In genomic region chr18:3283908-3284307, GRCh38 we compare ENCODE assay signal across 14 cellular contexts. TPM values are rescaled to one million over a fixed set of nuclear protein-coding genes. Genes with fewer than 3 reads are reported as not detected.
A peak's percentile ranks its signal among the peaks of the same experiment; 100 is the strongest.
DNase-seq lines count a peak whose midpoint lies in the region; FAIRE-seq and TF ChIP-seq lines count a peak whose summit lies in the region.
"Had no signal": no experiment of that assay in that cellular context is flagged by ENCODE, and none has a peak within 500 bp of the region (broad histone marks: within the 10 kb centered on the region; RNA-seq: fewer than 3 reads in every experiment).

No MANE protein-coding gene starts in this region.

- no TSS peak for BruUV-seq in MCF 10A (replicated peaks; lab: Mats Ljungman, UMichigan)

- no peak overlapping the region for H3K4me3 ChIP-seq in breast epithelium
- H3K4me3 ChIP-seq: adrenal gland had no signal

- FAIRE-seq in urothelium cell line (lab: Jason Lieb, UNC): no peak

- no peaks in the 10 kb centered on the region for H3K27me3 ChIP-seq in breast epithelium
- H3K27me3 ChIP-seq: adrenal gland had no signal

- peaks cover 15% of the 10 kb centered on the region for H3K36me3 Mint-ChIP-seq in MCF 10A (ENCODE audit: insufficient read depth, unreplicated experiment)
- H3K36me3 Mint-ChIP-seq in nephron (ENCODE audit: low read depth): peaks cover 11% of the 10 kb centered on the region

- H3K9me3 Mint-ChIP-seq in MCF 10A (ENCODE audit: unreplicated experiment): no peaks in the 10 kb centered on the region
- peaks cover 15% of the 10 kb centered on the region for H3K9me3 Mint-ChIP-seq in nephron
- H3K9me3 Mint-ChIP-seq: activated CD4-positive, alpha-beta T cell treated with anti-CD3 and anti-CD28 coated beads, Interleukin-2, amount 10 ng/mL, durations not matched to agents 7 days and 5 days had no signal

- intact Hi-C loops in breast epithelium (cut with DNase I; ENCODE audit: low total_unique reads): no loop called here
- intact Hi-C loops in MCF 10A (cut with micrococcal nuclease): loop anchor here (10.0 kb wide), 1 partner anchor 711 kb away; no protein-coding TSS in a partner anchor

- H3K27me3 Mint-ChIP-seq in MCF 10A (ENCODE audit: insufficient read depth, unreplicated experiment) (no peaks in the 10 kb centered on the region), nephron (ENCODE audit: low read depth) (no peaks in the 10 kb centered on the region)
- H3K27me3 Mint-ChIP-seq: naive thymus-derived CD8-positive, alpha-beta T cell had no signal

- no peaks in the 10 kb centered on the region for H3K9me3 ChIP-seq in breast epithelium
- H3K9me3 ChIP-seq: adrenal gland had no signal

- no peak overlapping the region for H3K27ac Mint-ChIP-seq in MCF 10A (ENCODE audit: low read depth, unreplicated experiment)
- H3K27ac Mint-ChIP-seq in nephron: peak overlapping the region; percentile 9 to 66 (median 55)
- H3K27ac Mint-ChIP-seq: activated CD4-positive, alpha-beta T cell treated with anti-CD3 and anti-CD28 coated beads, Interleukin-2, amount 10 ng/mL, durations not matched to agents 7 days and 5 days; naive thymus-derived CD8-positive, alpha-beta T cell had no signal

- H3K4me1 Mint-ChIP-seq in MCF 10A (ENCODE audit: insufficient read depth, unreplicated experiment): peaks cover 6% of the 10 kb centered on the region
- peaks cover 18% of the 10 kb centered on the region for H3K4me1 Mint-ChIP-seq in nephron
- H3K4me1 Mint-ChIP-seq: activated CD4-positive, alpha-beta T cell treated with anti-CD3 and anti-CD28 coated beads, Interleukin-2, amount 10 ng/mL, durations not matched to agents 7 days and 5 days had no signal

- no peaks in the 10 kb centered on the region for H3K36me3 ChIP-seq in breast epithelium
- H3K36me3 ChIP-seq: adrenal gland had no signal

- POLR2A ChIA-PET in MCF 10A (lab: Yijun Ruan, JAX): interaction anchor here (0.6 to 6.3 kb wide), 7 partner anchors 8 to 382 kb away, joined by 3 to 59 read pairs (median 14); no protein-coding TSS in a partner anchor

- H3K4me1 ChIP-seq in breast epithelium: no peaks in the 10 kb centered on the region

- H3K4me3 Mint-ChIP-seq in MCF 10A (ENCODE audit: unreplicated experiment) (no peak overlapping the region), nephron (no peak overlapping the region)
- H3K4me3 Mint-ChIP-seq: activated CD4-positive, alpha-beta T cell treated with anti-CD3 and anti-CD28 coated beads, Interleukin-2, amount 10 ng/mL, durations not matched to agents 7 days and 5 days; activated T-cell treated with anti-CD3 and anti-CD28 coated beads, Interleukin-2, amount 50 U/mL, for 4 hours; naive thymus-derived CD8-positive, alpha-beta T cell had no signal

- no peak for DNase-seq in breast epithelium (ENCODE audit: low spot score in 2 of 2)
- no peak for DNase-seq in MCF 10A (ENCODE audit: unreplicated experiment)
- peak; percentile 85 for DNase-seq in cerebellum (ENCODE audit: low spot score)
- DNase-seq in DMS53 treated with DMSO at 0.1 percent for 48 hours (lab: John Stamatoyannopoulos, UW; ENCODE audit: unreplicated experiment): no peak
- DNase-seq in iPS-NIHi11 (ENCODE audit: low spot score): no peak
- no peak for DNase-seq in NCI-H1417 (lab: John Stamatoyannopoulos, UW)
- no peak for DNase-seq in urothelium cell line (ENCODE audit: low spot score)
- DNase-seq: ACHN; activated CD4-positive, alpha-beta T cell treated with anti-CD3 and anti-CD28 coated beads, Interleukin-2, amount 10 ng/mL, durations not matched to agents 7 days and 5 days; activated T-cell treated with anti-CD3 and anti-CD28 coated beads, Interleukin-2, amount 50 U/mL, for 4 hours; adrenal gland; COR-L47; naive thymus-derived CD8-positive, alpha-beta T cell had no signal

- H3K27ac ChIP-seq in breast epithelium: peak overlapping the region; percentile 56 to 61
- H3K27ac ChIP-seq: adrenal gland had no signal

- CTCF ChIA-PET in MCF 10A (lab: Yijun Ruan, JAX): interaction anchor here (0.6 to 8.0 kb wide), 10 partner anchors 9 to 815 kb away, joined by 3 to 106 read pairs (median 6); no protein-coding TSS in a partner anchor

- TF ChIP-seq POLR2A in breast epithelium (IDR thresholded peaks at IDR 0.05): no peak

- TF ChIP-seq CTCF in breast epithelium (IDR thresholded peaks at IDR 0.05): no peak
- no peak for TF ChIP-seq CTCF in MCF 10A (IDR thresholded peaks at IDR 0.05; ENCODE audit: unreplicated experiment)
- no peak for TF ChIP-seq CTCF in nephron (IDR thresholded peaks at IDR 0.05; ENCODE audit: unreplicated experiment in 3 of 3)

RNA-seq across cellular contexts. Expression of gene MYL12B, which starts 22.0 kb away (rescaled TPM):
- total RNA-seq in breast epithelium: 100 to 1,000 TPM; 305 to 371 (median 335) TPM
- 175 and 229 TPM in 2 replicates for total RNA-seq in MCF 10A (2022)
- total RNA-seq in cerebellum: 95.0 TPM

RNA-seq across cellular contexts. Expression of gene MYL12A, which starts 36.3 kb away (rescaled TPM):
- total RNA-seq in breast epithelium (100 to 1,000 TPM; 403 to 495 (median 444) TPM), MCF 10A (2022) (286 and 332 TPM in 2 replicates), cerebellum (54.7 TPM)
